ENCODE assay signal across 25 cellular contexts in genomic region chr5:142897328-142897727, GRCh38.
"Had no signal": no experiment of that assay in that cellular context is flagged by ENCODE, and none has a peak within 500 bp of the region (broad histone marks: within the 10 kb centered on the region; RNA-seq: fewer than 3 reads in every experiment).

No MANE protein-coding gene starts in this region.

- H3K9me3 ChIP-seq: adrenal gland, SJCRH30 had no signal

- H3K27ac Mint-ChIP-seq: activated CD4-positive, alpha-beta T cell treated with anti-CD3 and anti-CD28 coated beads, Interleukin-2, amount 10 ng/mL, durations not matched to agents 24 days and 14 days; activated CD8-positive, alpha-beta T cell treated with anti-CD3 and anti-CD28 coated beads for 36 hours; activated naive CD4-positive, alpha-beta T cell treated with anti-CD3 and anti-CD28 coated beads, Interleukin-2, amount 50 U/mL, for 24 hours; activated naive CD8-positive, alpha-beta T cell treated with anti-CD3 and anti-CD28 coated beads, Interleukin-2, amount 10 ng/mL, durations not matched to agents 7 days and 5 days; activated T-cell treated with anti-CD3 and anti-CD28 coated beads, Interleukin-2, amount 50 U/mL, for 72 hours; activated T-helper 2 cell treated with anti-CD3 and anti-CD28 coated beads, Interferon-gamma antibody, Interleukin-2, Interleukin-4, amounts not matched to agents 10 μg/mL and 5 μg/mL and 100 μg/mL, durations not matched to agents 14 hours and 24 hours and 36 hours; brain had no signal

- H3K36me3 ChIP-seq: adrenal gland, WERI-Rb-1 had no signal

- DNase-seq: activated CD4-positive, alpha-beta T cell treated with anti-CD3 and anti-CD28 coated beads, Interleukin-2, amount 10 ng/mL, durations not matched to agents 24 days and 14 days; activated CD4-positive, alpha-beta T cell treated with anti-CD3 and anti-CD28 coated beads, Interleukin-2, amount 50 U/mL, for 4 hours; activated CD8-positive, alpha-beta T cell treated with anti-CD3 and anti-CD28 coated beads for 36 hours; activated gamma-delta T cell; activated naive CD4-positive, alpha-beta T cell treated with Interleukin-2 at 50 U/mL for 16 hours; activated naive CD8-positive, alpha-beta T cell treated with anti-CD3 and anti-CD28 coated beads, Interleukin-2, amount 10 ng/mL, durations not matched to agents 7 days and 5 days; activated T-cell treated with anti-CD3 and anti-CD28 coated beads, Interleukin-2, amount 50 U/mL, for 1 hour; activated T-cell treated with anti-CD3 and anti-CD28 coated beads, Interleukin-2, amount 50 U/mL, for 72 hours; adrenal gland; caudate nucleus; NCI-H1105 treated with DMSO at 0.1 percent for 48 hours; NCI-H1436; NCI-H1694 treated with DMSO at 0.1 percent for 48 hours; NCI-H2029; NCI-H345; NCI-H524 treated with DMSO at 0.1 percent for 48 hours; SHP77; SJCRH30; T1000; WERI-Rb-1 had no signal

- H3K27ac ChIP-seq: adrenal gland, SJCRH30, SK-N-MC, WERI-Rb-1 had no signal

- H3K4me3 Mint-ChIP-seq: activated CD4-positive, alpha-beta T cell treated with anti-CD3 and anti-CD28 coated beads, Interleukin-2, amount 10 ng/mL, durations not matched to agents 24 days and 14 days; activated CD8-positive, alpha-beta T cell treated with anti-CD3 and anti-CD28 coated beads for 36 hours; activated naive CD4-positive, alpha-beta T cell treated with anti-CD3 and anti-CD28 coated beads, Interleukin-2, amount 50 U/mL, for 24 hours; activated naive CD8-positive, alpha-beta T cell treated with anti-CD3 and anti-CD28 coated beads, Interleukin-2, amount 10 ng/mL, durations not matched to agents 7 days and 5 days; activated T-cell treated with anti-CD3 and anti-CD28 coated beads, Interleukin-2, amount 50 U/mL, for 72 hours; brain had no signal

- H3K27me3 ChIP-seq: adrenal gland, SJCRH30 had no signal

- ATAC-seq: activated CD8-positive, alpha-beta T cell treated with anti-CD3 and anti-CD28 coated beads for 36 hours; activated T-cell treated with anti-CD3 and anti-CD28 coated beads, Interleukin-2, amount 50 U/mL, for 72 hours; Panc1 had no signal

- H3K4me3 ChIP-seq: adrenal gland, SJCRH30, SK-N-MC had no signal

- H3K27me3 Mint-ChIP-seq: activated CD4-positive, alpha-beta T cell treated with anti-CD3 and anti-CD28 coated beads, Interleukin-2, amount 10 ng/mL, durations not matched to agents 24 days and 14 days; activated CD8-positive, alpha-beta T cell treated with anti-CD3 and anti-CD28 coated beads for 36 hours; activated naive CD4-positive, alpha-beta T cell treated with anti-CD3 and anti-CD28 coated beads, Interleukin-2, amount 50 U/mL, for 24 hours; activated naive CD8-positive, alpha-beta T cell treated with anti-CD3 and anti-CD28 coated beads, Interleukin-2, amount 10 ng/mL, durations not matched to agents 7 days and 5 days had no signal

- H3K9me3 Mint-ChIP-seq: activated CD4-positive, alpha-beta T cell treated with anti-CD3 and anti-CD28 coated beads, Interleukin-2, amount 10 ng/mL, durations not matched to agents 24 days and 14 days; activated CD8-positive, alpha-beta T cell treated with anti-CD3 and anti-CD28 coated beads for 36 hours; activated naive CD4-positive, alpha-beta T cell treated with anti-CD3 and anti-CD28 coated beads, Interleukin-2, amount 50 U/mL, for 24 hours; activated naive CD8-positive, alpha-beta T cell treated with anti-CD3 and anti-CD28 coated beads, Interleukin-2, amount 10 ng/mL, durations not matched to agents 7 days and 5 days; activated T-cell treated with anti-CD3 and anti-CD28 coated beads, Interleukin-2, amount 50 U/mL, for 72 hours; activated T-helper 2 cell treated with anti-CD3 and anti-CD28 coated beads, Interferon-gamma antibody, Interleukin-2, Interleukin-4, amounts not matched to agents 10 μg/mL and 5 μg/mL and 100 μg/mL, durations not matched to agents 14 hours and 24 hours and 36 hours; brain had no signal
